ENCODE assay signal across 8 cellular contexts in the genomic region with DNA sequence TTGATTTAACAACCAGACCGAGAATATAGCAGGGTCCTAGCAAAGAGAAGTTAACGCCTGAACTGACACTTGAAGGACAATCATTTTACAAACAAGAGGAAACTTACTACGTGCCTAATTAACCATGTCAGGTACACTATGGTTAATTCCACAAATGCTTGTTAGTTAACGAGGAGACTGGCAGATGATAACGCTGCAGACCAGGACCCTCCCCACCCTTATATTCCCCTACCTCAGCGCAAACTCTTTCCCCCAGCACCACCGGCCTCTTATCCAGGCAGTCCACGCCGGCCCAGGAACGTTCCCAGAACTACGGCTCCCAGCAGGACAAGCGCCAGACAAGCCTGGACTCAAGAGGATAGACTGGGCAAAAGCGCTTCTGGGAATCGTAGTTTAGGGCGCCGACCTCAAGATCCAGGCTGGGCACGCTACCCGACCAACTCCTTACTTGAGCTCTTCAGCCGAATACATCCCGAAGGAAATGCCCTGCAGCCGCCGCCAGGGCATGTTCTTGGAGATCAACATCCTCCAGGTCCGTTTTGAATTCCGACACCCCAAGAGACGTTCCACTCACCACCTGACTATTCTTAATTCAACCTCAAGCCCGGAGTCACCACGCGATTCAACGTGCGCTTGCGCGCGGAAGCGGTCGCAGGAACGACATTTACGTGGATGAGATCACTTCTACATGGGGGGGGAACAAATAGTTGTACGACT. TPM values are rescaled to one million over a fixed set of nuclear protein-coding genes. Genes with fewer than 3 reads are reported as not detected.
DNase-seq lines count a peak whose midpoint lies in the region; ATAC-seq and TF ChIP-seq lines count a peak whose summit lies in the region.

A gene (minus strand): TSS at position 635 of the 717 bp plus-strand sequence. CDS start 110 bp downstream, at position 525.

- TF ChIP-seq CTCF in GM10266 (IDR thresholded peaks at IDR 0.05; ENCODE audit: control insufficient read depth, insufficient read depth, low read depth, missing control alignments) (no peak), cardiac muscle cell (IDR thresholded peaks at IDR 0.05; ENCODE audit: low read depth, low read length) (peak; percentile 4), parathyroid adenoma (IDR thresholded peaks at IDR 0.05) (peak; percentile 9), tibial artery (IDR thresholded peaks at IDR 0.05) (peak in 1 of 2 experiments; percentile 28)

- H3K4me1 ChIP-seq in cardiac muscle cell (ENCODE audit: low read depth), result peaks cover 10% of the 10 kb centered on the region
- H3K4me1 ChIP-seq in parathyroid adenoma, result peaks cover 5% of the 10 kb centered on the region
- peaks cover 0 to 35% (median 18%) of the 10 kb centered on the region in 4 donors for H3K4me1 ChIP-seq in tibial artery

- H3K4me3 ChIP-seq in cardiac muscle cell (peak within 1 kb of the TSS; percentile 65), parathyroid adenoma (ENCODE audit: low read depth, low read length) (peak within 1 kb of the TSS; percentile 95), tibial artery (peak within 1 kb of the TSS; percentile 71 to 84)

- peak within 1 kb of the TSS; percentile 93 for H3K27ac ChIP-seq in cardiac muscle cell
- peak within 1 kb of the TSS; percentile 80 for H3K27ac ChIP-seq in parathyroid adenoma
- peak within 1 kb of the TSS; percentile 79 to 83 for H3K27ac ChIP-seq in tibial artery

- H3K36me3 ChIP-seq in cardiac muscle cell (peaks cover 11% of the 10 kb centered on the region), parathyroid adenoma (ENCODE audit: control insufficient read depth, insufficient read depth, low read length) (no peaks in the 10 kb centered on the region), tibial artery (peaks cover 4 to 18% (median 6%) of the 10 kb centered on the region in 3 donors)

- peaks cover 49% of the 10 kb centered on the region for H3K79me2 ChIP-seq in parathyroid adenoma

- peak; percentile 54 for DNase-seq in GM10266 (ENCODE audit: extremely low spot score)
- DNase-seq in NCI-H128 (lab: John Stamatoyannopoulos, UW; ENCODE audit: unreplicated experiment), result peak; percentile 75
- peak; percentile 95 for DNase-seq in SW480 (ENCODE audit: low spot score)
- peak; percentile 50 for DNase-seq in activated naive CD8-positive, alpha-beta T cell treated with anti-CD3 and anti-CD28 coated beads, Interleukin-2, amount 50 U/mL, for 16 hours (ENCODE audit: low read depth, low spot score)
- DNase-seq in cardiac muscle cell (ENCODE audit: low read depth in 1 of 2, low spot score in 1 of 2), result peak; percentile 95 to 96
- DNase-seq in tibial artery, result peak; percentile 92 to 94

- ATAC-seq in HG02759 (IDR thresholded peaks at IDR 0.05; ENCODE audit: unreplicated experiment), result peak; percentile 80

- H2AFZ ChIP-seq in parathyroid adenoma, result peak within 1 kb of the TSS; percentile 77

- H3K27me3 ChIP-seq in cardiac muscle cell, result no peaks in the 10 kb centered on the region
- H3K27me3 ChIP-seq in parathyroid adenoma (ENCODE audit: control insufficient read depth, insufficient read depth, low read length), result no peaks in the 10 kb centered on the region
- no peaks in the 10 kb centered on the region for H3K27me3 ChIP-seq in tibial artery

- peak within 1 kb of the TSS; percentile 9 for H3K9ac ChIP-seq in parathyroid adenoma

- intact Hi-C loops in tibial artery (cut with DNase I; ENCODE audit: low total_unique reads), result no loop called here

- H3K9me3 ChIP-seq in cardiac muscle cell (ENCODE audit: low read depth), result no peaks in the 10 kb centered on the region
- no peaks in the 10 kb centered on the region for H3K9me3 ChIP-seq in parathyroid adenoma (ENCODE audit: control insufficient read depth, low read length)
- no peaks in the 10 kb centered on the region for H3K9me3 ChIP-seq in tibial artery

- H3K4me2 ChIP-seq in parathyroid adenoma (ENCODE audit: low read length), result peak within 1 kb of the TSS; percentile 82

RNA-seq across cellular contexts. Expression of the gene that starts here (rescaled TPM):
- total RNA-seq in cardiac muscle cell, result 12.5 and 19.4 TPM in 2 replicates
- 6.8 and 8.2 TPM in 2 replicates for polyA plus RNA-seq in cardiac muscle cell

Comparison
In these comparisons a context has a peak if more than half of its experiments do, and no peak if none do; other contexts are left out.
1. Peak in every context shown above with its lines: DNase-seq, ATAC-seq, H3K4me3 ChIP-seq and H3K27ac ChIP-seq.